7 cellular contexts compared by ENCODE assay signal in genomic region chr19:37778613-37779138, GRCh38. TPM values are rescaled to one million over a fixed set of nuclear protein-coding genes. Genes with fewer than 3 reads are reported as not detected.
DNase-seq lines count a peak whose midpoint lies in the region; TF ChIP-seq lines count a peak whose summit lies in the region.

No MANE protein-coding gene starts in this region.

- no peaks in the 10 kb centered on the region for H3K9me3 ChIP-seq in HUES48 (ENCODE audit: control insufficient read depth, insufficient read depth, low read length)
- peaks cover 0 to 8% of the 10 kb centered on the region in 2 donors for H3K9me3 ChIP-seq in ascending aorta
- H3K9me3 ChIP-seq in suprapubic skin: peaks cover 4% of the 10 kb centered on the region

- H3K36me3 ChIP-seq in HUES48 (ENCODE audit: control insufficient read depth, insufficient read depth, low read length) (no peaks in the 10 kb centered on the region), ascending aorta (no peaks in the 10 kb centered on the region), suprapubic skin (no peaks in the 10 kb centered on the region)

- peak overlapping the region; percentile 94 for H3K9ac ChIP-seq in HUES48 (ENCODE audit: low read depth, low read length)

- no peak for TF ChIP-seq POLR2A in suprapubic skin (IDR thresholded peaks at IDR 0.05)

- H3K27me3 ChIP-seq in HUES48 (ENCODE audit: control insufficient read depth, insufficient read depth, low read length): no peaks in the 10 kb centered on the region
- no peaks in the 10 kb centered on the region for H3K27me3 ChIP-seq in ascending aorta
- no peaks in the 10 kb centered on the region for H3K27me3 ChIP-seq in suprapubic skin

- DNase-seq in GM12864 (ENCODE audit: low read depth): no peak
- DNase-seq in ascending aorta (ENCODE audit: low spot score in 2 of 2): no peak
- peak; percentile 4 for DNase-seq in kidney glomerular epithelial cell (lab: John Stamatoyannopoulos, UW)
- DNase-seq in suprapubic skin (ENCODE audit: low spot score in 2 of 2): no peak
- no peak for DNase-seq in DMS153 treated with DMSO at 0.1 percent for 48 hours (lab: John Stamatoyannopoulos, UW; ENCODE audit: unreplicated experiment)
- DNase-seq in GDM1 (lab: John Stamatoyannopoulos, UW): no peak

- H3K4me3 ChIP-seq in GM12864 (ENCODE audit: low read depth, low read length) (peak overlapping the region; percentile 90), HUES48 (ENCODE audit: low read depth, low read length) (peak overlapping the region; percentile 97), ascending aorta (peak overlapping the region; percentile 81 to 83), suprapubic skin (peak overlapping the region; percentile 67)

- no peak for TF ChIP-seq EP300 in suprapubic skin (IDR thresholded peaks at IDR 0.05)

- intact Hi-C loops in ascending aorta (cut with DNase I): loop anchor here (10.0 kb wide), 1 partner anchor 464 kb away; no protein-coding TSS in a partner anchor

- H3K27ac ChIP-seq in HUES48 (ENCODE audit: low read depth, low read length) (no peak overlapping the region), ascending aorta (peak overlapping the region; percentile 79 to 82), suprapubic skin (peak overlapping the region; percentile 80)

- WGBS in suprapubic skin: 6% methylated on average over 8 of the region's 8 CpGs

- TF ChIP-seq CTCF in GM12864 (IDR thresholded peaks at IDR 0.05; ENCODE audit: low read depth, low read length, missing control alignments) (no peak), ascending aorta (IDR thresholded peaks at IDR 0.05) (no peak), suprapubic skin (IDR thresholded peaks at IDR 0.05) (no peak)

- H3K4me1 ChIP-seq in HUES48 (ENCODE audit: control insufficient read depth, insufficient read depth, low read length) (peaks cover 3% of the 10 kb centered on the region; the same call in 1 of the 2 replicates), ascending aorta (peaks cover 0 to 5% of the 10 kb centered on the region in 2 donors), suprapubic skin (peaks cover 18% of the 10 kb centered on the region)

RNA-seq across cellular contexts. Expression of gene ZNF573, which starts 0.7 kb away (rescaled TPM):
- total RNA-seq in ascending aorta (2.2 TPM), suprapubic skin (10 to 100 TPM in 2 of 4 donors, 1 to 10 TPM in 2; 2.6 to 16.3 (median 9.3) TPM)

RNA-seq across cellular contexts. Expression of gene ZNF607, which starts 59.1 kb away (rescaled TPM):
- total RNA-seq in ascending aorta (1.8 TPM), suprapubic skin (10 to 100 TPM in 1 of 4 donors, 1 to 10 TPM in 3; 2.8 to 10.5 (median 4.3) TPM)
